ENCODE assay signal across 2 cellular contexts in genomic region chr5:4879075-4879474, GRCh38.
"Had no signal": no experiment of that assay in that cellular context is flagged by ENCODE, and none has a peak within 500 bp of the region (broad histone marks: within the 10 kb centered on the region; RNA-seq: fewer than 3 reads in every experiment).

No MANE protein-coding gene starts in this region.

- H3K4me1 ChIP-seq: HAP-1 had no signal

- H2AFZ ChIP-seq: GM23338 had no signal

- H3K4me3 ChIP-seq: GM23338, HAP-1 had no signal

- H3K36me3 ChIP-seq: HAP-1 had no signal

- H3K9me3 ChIP-seq: HAP-1 had no signal

- H3K4me2 ChIP-seq: GM23338 had no signal
